In the genomic region with DNA sequence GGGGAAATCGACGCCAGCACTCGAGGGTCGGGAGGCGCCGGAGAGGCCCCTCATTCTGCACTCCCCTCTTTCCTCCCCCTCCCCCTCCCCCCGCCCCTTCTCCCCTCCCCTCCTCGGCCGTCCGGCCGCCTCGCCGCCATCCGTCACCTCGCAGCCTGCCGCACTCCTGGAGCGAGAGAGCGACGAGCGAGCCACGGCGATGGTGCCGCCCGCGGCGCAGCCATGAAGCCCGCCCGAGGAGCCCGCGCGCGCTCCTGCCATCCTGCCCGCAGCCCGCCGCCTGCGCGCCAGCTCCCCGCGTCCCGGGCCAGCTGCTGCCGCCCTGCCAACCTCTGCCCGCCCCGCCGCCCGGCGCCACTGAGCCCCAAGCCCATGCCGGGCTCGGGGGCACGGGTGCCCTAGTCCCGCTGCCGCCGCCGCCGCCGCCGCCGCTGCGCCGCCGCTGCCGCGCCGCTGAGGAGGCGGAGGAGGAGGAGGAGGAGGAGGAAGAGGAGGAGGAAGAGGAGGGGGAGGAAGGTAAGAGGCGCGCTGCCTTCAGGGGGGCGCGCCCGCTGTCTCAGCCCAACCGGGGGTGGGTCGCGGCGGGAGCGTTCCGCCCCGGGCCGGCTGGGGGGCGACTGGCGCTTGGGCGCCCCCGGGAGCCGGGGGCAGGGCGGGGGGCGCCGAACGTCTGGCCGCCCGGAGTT, we compare ENCODE assay signal across 8 cellular contexts. TPM values are rescaled to one million over a fixed set of nuclear protein-coding genes. Genes with fewer than 3 reads are reported as not detected.
A peak's percentile ranks its signal among the peaks of the same experiment; 100 is the strongest.
DNase-seq lines count a peak whose midpoint lies in the region; ATAC-seq and TF ChIP-seq lines count a peak whose summit lies in the region.

A gene (plus strand): TSS at position 163 of the 686 bp plus-strand sequence. CDS start 76,937 bp downstream, outside the sequence.

- CTCF ChIA-PET in CD4-positive, alpha-beta T cell (lab: Charles Lee): interaction anchor here (0.5 kb wide), 1 partner anchor 167 kb away, joined by 3 read pairs; no protein-coding TSS in a partner anchor

- no peaks in the 10 kb centered on the region for H3K9me3 ChIP-seq in CD4-positive, alpha-beta T cell (ENCODE audit: control insufficient read depth, low read length)
- H3K9me3 ChIP-seq in duodenal mucosa (ENCODE audit: control insufficient read depth in 1 of 2, low read length in 2 of 2) (no peaks in the 10 kb centered on the region), neural cell (ENCODE audit: low read length) (no peaks in the 10 kb centered on the region)

- peaks cover 11% of the 10 kb centered on the region for H3K4me1 Mint-ChIP-seq in CD4-positive, alpha-beta T cell (ENCODE audit: low read depth)

- H3K4me2 ChIP-seq in KMS-11: peak within 1 kb of the TSS; percentile 57
- H3K4me2 ChIP-seq in neural cell (ENCODE audit: low read length): peak within 1 kb of the TSS; percentile 35

- TF ChIP-seq RAD21 in neural cell (conservative IDR thresholded peaks at IDR 0.05): no peak

- H3K4me3 ChIP-seq in KMS-11 (IDR thresholded peaks at IDR 0.05; ENCODE audit: insufficient read depth, low read depth, low read length) (no peak within 1 kb of the TSS), duodenal mucosa (ENCODE audit: low read depth in 1 of 2, low read length in 2 of 2) (peak within 1 kb of the TSS; percentile 43 to 58), neural cell (ENCODE audit: low read length) (peak within 1 kb of the TSS; percentile 69)

- TF ChIP-seq CTCF in CD4-positive, alpha-beta T cell (IDR thresholded peaks at IDR 0.05): no peak
- no peak for TF ChIP-seq CTCF in KMS-11 (conservative IDR thresholded peaks at IDR 0.05; ENCODE audit: low read depth, low read length)
- TF ChIP-seq CTCF in neural cell (IDR thresholded peaks at IDR 0.05; ENCODE audit: poor library complexity, severe bottlenecking): no peak

- H3K27ac Mint-ChIP-seq in CD4-positive, alpha-beta T cell: no peak within 1 kb of the TSS

- TF ChIP-seq EP300 in neural cell (conservative IDR thresholded peaks at IDR 0.05; ENCODE audit: poor library complexity, severe bottlenecking): no peak

- H4K20me1 ChIP-seq in KMS-11 (ENCODE audit: insufficient read depth) (no peaks in the 10 kb centered on the region), neural cell (ENCODE audit: insufficient read depth) (no peaks in the 10 kb centered on the region)

- H3K27me3 Mint-ChIP-seq in CD4-positive, alpha-beta T cell: peaks cover 61% of the 10 kb centered on the region

- H3K9ac ChIP-seq in KMS-11 (peak within 1 kb of the TSS; percentile 22; the same call in 1 of the 2 replicates), duodenal mucosa (ENCODE audit: low read depth in 1 of 2, low read length in 2 of 2) (no peak within 1 kb of the TSS), neural cell (ENCODE audit: low read length) (peak within 1 kb of the TSS; percentile 56)

- H3K27ac ChIP-seq in CD4-positive, alpha-beta T cell (ENCODE audit: low read depth, low read length): no peak within 1 kb of the TSS
- no peak within 1 kb of the TSS for H3K27ac ChIP-seq in KMS-11
- H3K27ac ChIP-seq in duodenal mucosa (ENCODE audit: low read depth, low read length): no peak within 1 kb of the TSS
- no peak within 1 kb of the TSS for H3K27ac ChIP-seq in neural cell (ENCODE audit: low read length)

- H3K4me1 ChIP-seq in KMS-11 (ENCODE audit: low read depth, poor library complexity, severe bottlenecking): peaks cover 5% of the 10 kb centered on the region
- H3K4me1 ChIP-seq in duodenal mucosa (ENCODE audit: control insufficient read depth in 1 of 2, insufficient read depth in 2 of 2, low read length in 2 of 2): peaks cover 0 to 4% of the 10 kb centered on the region in 2 donors

- no peak for ATAC-seq in CD4-positive, alpha-beta T cell (ENCODE audit: poor library complexity)
- ATAC-seq in HG03432 (IDR thresholded peaks at IDR 0.05; ENCODE audit: unreplicated experiment): no peak

- no peaks in the 10 kb centered on the region for H3K9me2 ChIP-seq in neural cell (ENCODE audit: insufficient read depth, low read length)

- no peaks in the 10 kb centered on the region for H3K36me3 ChIP-seq in KMS-11 (ENCODE audit: insufficient read depth)
- no peaks in the 10 kb centered on the region for H3K36me3 ChIP-seq in duodenal mucosa (ENCODE audit: control insufficient read depth in 1 of 2, insufficient read depth in 2 of 2, low read length in 2 of 2)
- no peaks in the 10 kb centered on the region for H3K36me3 ChIP-seq in neural cell (ENCODE audit: insufficient read depth, low read length)

- H3K27me3 ChIP-seq in CD4-positive, alpha-beta T cell (ENCODE audit: control insufficient read depth, insufficient read depth, low read length): peaks cover 27% of the 10 kb centered on the region
- no peaks in the 10 kb centered on the region for H3K27me3 ChIP-seq in KMS-11 (ENCODE audit: insufficient read depth, low read depth)
- peaks cover 6 to 18% of the 10 kb centered on the region in 2 donors for H3K27me3 ChIP-seq in duodenal mucosa (ENCODE audit: control insufficient read depth in 1 of 2, insufficient read depth in 2 of 2, low read length in 2 of 2)
- H3K27me3 ChIP-seq in neural cell (ENCODE audit: insufficient read depth, low read depth, low read length): no peaks in the 10 kb centered on the region

- no peaks in the 10 kb centered on the region for H3K9me3 Mint-ChIP-seq in CD4-positive, alpha-beta T cell

- H3K79me2 ChIP-seq in KMS-11 (ENCODE audit: insufficient read depth, low read depth) (no peaks in the 10 kb centered on the region), neural cell (replicated peaks; ENCODE audit: insufficient read depth, low read length) (no peaks in the 10 kb centered on the region)

- intact Hi-C loops in CD4-positive, alpha-beta T cell (cut with DNase I, micrococcal nuclease): no loop called here

- no peaks in the 10 kb centered on the region for H3F3A ChIP-seq in neural cell (ENCODE audit: insufficient read depth, low read length, poor library complexity, severe bottlenecking)

- DNase-seq in CD4-positive, alpha-beta T cell: no peak
- DNase-seq in GOT3 (lab: John Stamatoyannopoulos, UW) (no peak), putamen (ENCODE audit: low spot score) (no peak), SKM-1 (lab: John Stamatoyannopoulos, UW; ENCODE audit: unreplicated experiment) (no peak)

- POLR2A ChIA-PET in CD4-positive, alpha-beta T cell (lab: Charles Lee): no interaction called here

- no peaks in the 10 kb centered on the region for H3K36me3 Mint-ChIP-seq in CD4-positive, alpha-beta T cell (ENCODE audit: low read depth)

- peak within 1 kb of the TSS; percentile 70 for H3K4me3 Mint-ChIP-seq in CD4-positive, alpha-beta T cell

- H2AFZ ChIP-seq in KMS-11 (ENCODE audit: low read depth) (peak within 1 kb of the TSS; percentile 66), neural cell (ENCODE audit: low read depth, low read length) (peak within 1 kb of the TSS; percentile 21)

TF ChIP-seq in neural cell, 6 proteins besides CTCF, POLR2A, EP300 and RAD21:
- no peak for TF ChIP-seq TAF1 (IDR thresholded peaks at IDR 0.05; ENCODE audit: low read depth)
- TF ChIP-seq MXI1 (conservative IDR thresholded peaks at IDR 0.05; ENCODE audit: poor library complexity, severe bottlenecking): no peak
- TF ChIP-seq EZH2 (IDR thresholded peaks at IDR 0.05; ENCODE audit: borderline replicate concordance, insufficient read depth, low read length, poor library complexity, severe bottlenecking): no peak
- TF ChIP-seq, protein P1, sequence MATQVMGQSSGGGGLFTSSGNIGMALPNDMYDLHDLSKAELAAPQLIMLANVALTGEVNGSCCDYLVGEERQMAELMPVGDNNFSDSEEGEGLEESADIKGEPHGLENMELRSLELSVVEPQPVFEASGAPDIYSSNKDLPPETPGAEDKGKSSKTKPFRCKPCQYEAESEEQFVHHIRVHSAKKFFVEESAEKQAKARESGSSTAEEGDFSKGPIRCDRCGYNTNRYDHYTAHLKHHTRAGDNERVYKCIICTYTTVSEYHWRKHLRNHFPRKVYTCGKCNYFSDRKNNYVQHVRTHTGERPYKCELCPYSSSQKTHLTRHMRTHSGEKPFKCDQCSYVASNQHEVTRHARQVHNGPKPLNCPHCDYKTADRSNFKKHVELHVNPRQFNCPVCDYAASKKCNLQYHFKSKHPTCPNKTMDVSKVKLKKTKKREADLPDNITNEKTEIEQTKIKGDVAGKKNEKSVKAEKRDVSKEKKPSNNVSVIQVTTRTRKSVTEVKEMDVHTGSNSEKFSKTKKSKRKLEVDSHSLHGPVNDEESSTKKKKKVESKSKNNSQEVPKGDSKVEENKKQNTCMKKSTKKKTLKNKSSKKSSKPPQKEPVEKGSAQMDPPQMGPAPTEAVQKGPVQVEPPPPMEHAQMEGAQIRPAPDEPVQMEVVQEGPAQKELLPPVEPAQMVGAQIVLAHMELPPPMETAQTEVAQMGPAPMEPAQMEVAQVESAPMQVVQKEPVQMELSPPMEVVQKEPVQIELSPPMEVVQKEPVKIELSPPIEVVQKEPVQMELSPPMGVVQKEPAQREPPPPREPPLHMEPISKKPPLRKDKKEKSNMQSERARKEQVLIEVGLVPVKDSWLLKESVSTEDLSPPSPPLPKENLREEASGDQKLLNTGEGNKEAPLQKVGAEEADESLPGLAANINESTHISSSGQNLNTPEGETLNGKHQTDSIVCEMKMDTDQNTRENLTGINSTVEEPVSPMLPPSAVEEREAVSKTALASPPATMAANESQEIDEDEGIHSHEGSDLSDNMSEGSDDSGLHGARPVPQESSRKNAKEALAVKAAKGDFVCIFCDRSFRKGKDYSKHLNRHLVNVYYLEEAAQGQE (IDR thresholded peaks at IDR 0.05; ENCODE audit: borderline replicate concordance): no peak
- no peak for TF ChIP-seq SMC3 (conservative IDR thresholded peaks at IDR 0.05; ENCODE audit: poor library complexity)
- no peak for TF ChIP-seq POLR2AphosphoS5 (IDR thresholded peaks at IDR 0.05)

RNA-seq across cellular contexts. Expression of the gene that starts here (rescaled TPM):
- under 1 TPM in 1 of 2 experiments, not detected in 1; 0.06 TPM for total RNA-seq in CD4-positive, alpha-beta T cell
- 0.32 and 0.45 TPM in 2 replicates for polyA plus RNA-seq in neural cell
- polyA minus RNA-seq in neural cell: 1.9 and 2.2 TPM in 2 replicates

Comparison
In these comparisons a context has a peak if more than half of its experiments do, and no peak if none do; other contexts are left out.
1. H3K9ac ChIP-seq: peak in KMS-11 (single experiment) and neural cell (single experiment); none in duodenal mucosa (0 of 2).